16 cellular contexts compared by ENCODE assay signal in the genomic region with DNA sequence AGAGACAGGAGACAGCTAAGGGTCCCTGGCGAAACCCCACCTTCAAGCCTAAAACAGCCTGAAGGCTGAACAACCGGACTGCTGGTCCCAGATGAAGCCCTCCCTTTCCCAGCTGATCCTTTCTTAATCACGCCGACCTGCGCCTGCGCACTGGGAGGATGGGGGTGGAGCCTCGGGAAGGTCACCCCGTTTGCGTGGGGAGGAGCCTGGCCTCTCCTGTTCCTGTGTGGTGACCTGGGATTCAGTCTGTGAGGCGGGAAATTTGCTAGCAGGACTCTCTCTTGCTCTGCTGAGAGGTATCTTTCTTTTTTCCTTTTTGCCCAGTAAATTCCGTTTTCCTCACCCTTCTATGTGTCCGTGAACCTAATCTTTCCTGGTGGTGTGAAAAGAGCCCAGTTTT. TPM values are rescaled to one million over a fixed set of nuclear protein-coding genes. Genes with fewer than 3 reads are reported as not detected.
DNase-seq lines count a peak whose midpoint lies in the region; ATAC-seq lines count a peak whose summit lies in the region.
"Had no signal": no experiment of that assay in that cellular context is flagged by ENCODE, and none has a peak within 500 bp of the region (broad histone marks: within the 10 kb centered on the region; RNA-seq: fewer than 3 reads in every experiment).

No MANE protein-coding gene starts in this region.

- H3K4ac ChIP-seq in mesenchymal stem cell (ENCODE audit: low read depth in 1 of 2, low read length in 2 of 2), result no peak overlapping the region

- H3K18ac ChIP-seq in mesenchymal stem cell (ENCODE audit: low read depth in 1 of 2, low read length in 2 of 2), result no peak overlapping the region

- peak overlapping the region; percentile 73 for H3K9ac ChIP-seq in mesenchymal stem cell (ENCODE audit: low read length)

- H3K9me3 ChIP-seq in mesenchymal stem cell (ENCODE audit: control insufficient read depth, low read length), result peaks cover 15% of the 10 kb centered on the region
- H3K9me3 ChIP-seq: ascending aorta, SJCRH30, thyroid gland had no signal

- H3K14ac ChIP-seq in mesenchymal stem cell (ENCODE audit: low read length in 2 of 2), result no peak overlapping the region

- peaks cover 0 to 47% of the 10 kb centered on the region in 2 experiments for H3K27me3 ChIP-seq in mesenchymal stem cell (ENCODE audit: control insufficient read depth in 1 of 2, insufficient read depth in 1 of 2, low read length in 2 of 2)
- H3K27me3 ChIP-seq: ascending aorta, dorsolateral prefrontal cortex, MG63, SJCRH30, thyroid gland had no signal

- no peaks in the 10 kb centered on the region for H3K4me1 ChIP-seq in mesenchymal stem cell (ENCODE audit: control insufficient read depth, insufficient read depth, low read depth, low read length)

- peak overlapping the region in 1 of 2 experiments; percentile 54 for H3K4me3 ChIP-seq in mesenchymal stem cell (ENCODE audit: insufficient read depth in 1 of 2, low read depth in 1 of 2, low read length in 2 of 2)
- H3K4me3 ChIP-seq: ascending aorta, MG63, SJCRH30, spleen, thyroid gland had no signal

- no peak overlapping the region for H4K8ac ChIP-seq in mesenchymal stem cell (ENCODE audit: low read length)

- no peak overlapping the region for H3K23ac ChIP-seq in mesenchymal stem cell (ENCODE audit: low read length in 2 of 2)

- H4K91ac ChIP-seq in mesenchymal stem cell (ENCODE audit: low read length), result no peak overlapping the region

- no peak overlapping the region for H2BK120ac ChIP-seq in mesenchymal stem cell (ENCODE audit: low read depth, low read length)

- H3K79me1 ChIP-seq in mesenchymal stem cell (replicated peaks; ENCODE audit: low read length, poor library complexity, severe bottlenecking), result no peaks in the 10 kb centered on the region

- DNase-seq in NAMALWA (ENCODE audit: low spot score), result peak; percentile 62
- DNase-seq in amniotic epithelial cell (ENCODE audit: low read depth), result peak; percentile 55
- DNase-seq in mesenchymal stem cell, result no peak
- DNase-seq in NCI-H446 treated with DMSO at 0.1 percent for 48 hours (lab: John Stamatoyannopoulos, UW), result no peak
- DNase-seq in glomerular visceral epithelial cell (ENCODE audit: extremely low spot score), result no peak
- DNase-seq in NCI-H1436 (lab: John Stamatoyannopoulos, UW), result no peak
- DNase-seq: dorsolateral prefrontal cortex, MG63, SJCRH30, spleen, thyroid gland had no signal

- H2AK5ac ChIP-seq in mesenchymal stem cell (ENCODE audit: low read length, severe bottlenecking), result no peak overlapping the region

- peaks cover 0 to 80% of the 10 kb centered on the region in 2 experiments for H3K36me3 ChIP-seq in mesenchymal stem cell (ENCODE audit: control insufficient read depth in 1 of 2, insufficient read depth in 2 of 2, low read depth in 1 of 2, low read length in 2 of 2)
- H3K36me3 ChIP-seq: ascending aorta, MG63, SJCRH30, spleen, thyroid gland had no signal

- H2BK5ac ChIP-seq in mesenchymal stem cell (ENCODE audit: low read depth, low read length, poor library complexity, severe bottlenecking), result no peak overlapping the region

- H2AFZ ChIP-seq in mesenchymal stem cell (ENCODE audit: low read depth, low read length), result no peak overlapping the region

- no peak overlapping the region for H2BK12ac ChIP-seq in mesenchymal stem cell (ENCODE audit: low read length in 2 of 2)

- 64% methylated on average over 11 of the region's 12 CpGs for WGBS in mesenchymal stem cell

- no peak overlapping the region for H2BK15ac ChIP-seq in mesenchymal stem cell (ENCODE audit: low read depth, poor library complexity, severe bottlenecking)

- ATAC-seq in GM19438 (IDR thresholded peaks at IDR 0.05; ENCODE audit: low read depth, unreplicated experiment) (peak; percentile 91), HG03442 (IDR thresholded peaks at IDR 0.05; ENCODE audit: unreplicated experiment) (no peak)

- no peak overlapping the region for H3K4me2 ChIP-seq in mesenchymal stem cell (ENCODE audit: low read length, poor library complexity, severe bottlenecking)

- no peak overlapping the region for H3K27ac ChIP-seq in mesenchymal stem cell (ENCODE audit: low read length, poor library complexity, severe bottlenecking)
- H3K27ac ChIP-seq: ascending aorta, dorsolateral prefrontal cortex, SJCRH30, thyroid gland, VCaP had no signal

RNA-seq across cellular contexts. Expression of a gene that starts 9.6 kb away (rescaled TPM):
- 0.37 TPM for polyA plus RNA-seq in mesenchymal stem cell (2013, experiment 1 of 2)
- polyA plus RNA-seq in mesenchymal stem cell (2013, experiment 2 of 2), result 0.44 TPM
- polyA plus RNA-seq: neural cell had no signal

Comparison
In these comparisons a context has a peak if more than half of its experiments do, and no peak if none do; other contexts are left out.
1. DNase-seq: peak in NAMALWA (single experiment) and amniotic epithelial cell (single experiment); none in mesenchymal stem cell (single experiment), NCI-H446 treated with DMSO at 0.1 percent for 48 hours (single experiment), glomerular visceral epithelial cell (single experiment) and NCI-H1436 (single experiment).